In the genomic region with DNA sequence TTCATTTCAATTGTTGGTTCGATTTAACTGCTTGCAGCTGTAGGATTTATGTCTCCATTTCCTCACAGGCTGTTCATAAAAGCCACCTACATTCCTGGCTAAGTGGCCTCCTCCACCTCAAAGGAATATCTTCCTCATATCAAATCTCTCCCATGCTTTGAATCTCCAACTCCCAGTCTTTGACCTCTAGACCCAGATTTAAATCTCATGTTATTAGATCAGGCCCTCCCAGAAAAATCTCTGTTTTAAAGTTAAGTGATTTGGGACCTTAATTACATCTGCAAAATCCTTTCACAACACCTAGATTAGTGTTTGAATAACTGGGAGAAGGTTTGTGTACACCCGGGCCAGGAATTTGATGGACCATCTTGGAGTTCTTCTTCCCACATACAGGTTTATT, we compare ENCODE assay signal across 27 cellular contexts. TPM values are rescaled to one million over a fixed set of nuclear protein-coding genes. Genes with fewer than 3 reads are reported as not detected.
DNase-seq lines count a peak whose midpoint lies in the region; ATAC-seq, FAIRE-seq and TF ChIP-seq lines count a peak whose summit lies in the region.
"Had no signal": no experiment of that assay in that cellular context is flagged by ENCODE, and none has a peak within 500 bp of the region (broad histone marks: within the 10 kb centered on the region; RNA-seq: fewer than 3 reads in every experiment).

No MANE protein-coding gene starts in this region.

- peak; percentile 23 for FAIRE-seq in GM12878 (lab: Jason Lieb, UNC)
- FAIRE-seq in K562 (lab: Jason Lieb, UNC), result no peak
- FAIRE-seq: A204.1, GM12891, GM19239 had no signal

- TF ChIP-seq EP300 in GM12878 (IDR thresholded peaks at IDR 0.05; ENCODE audit: borderline replicate concordance in 1 of 2, control insufficient read depth in 1 of 2, low read depth in 2 of 2, low read length in 2 of 2) (no peak), K562 (IDR thresholded peaks at IDR 0.05; ENCODE audit: low read length) (no peak)

- H3K4me3 ChIP-seq in GM12878, result no peak overlapping the region
- H3K4me3 ChIP-seq in K562, result no peak overlapping the region
- H3K4me3 ChIP-seq: BLaER1 had no signal

- no peaks in the 10 kb centered on the region for H3K79me2 ChIP-seq in GM12878 (ENCODE audit: control insufficient read depth, insufficient read depth, low read length)
- no peaks in the 10 kb centered on the region for H3K79me2 ChIP-seq in K562 (ENCODE audit: control insufficient read depth, insufficient read depth, low read length)

- TF ChIP-seq POLR2A in GM12878 (IDR thresholded peaks at IDR 0.05; ENCODE audit: low read depth, low read length) (no peak), K562 (conservative IDR thresholded peaks at IDR 0.05) (no peak)

- ATAC-seq in GM12878, result no peak
- ATAC-seq in K562, result no peak

- H3K27me3 Mint-ChIP-seq in MCF 10A (ENCODE audit: insufficient read depth, unreplicated experiment), result no peaks in the 10 kb centered on the region

- no peak overlapping the region for H2AFZ ChIP-seq in GM12878 (ENCODE audit: control insufficient read depth, low read depth, low read length)
- H2AFZ ChIP-seq in K562 (ENCODE audit: low read depth, low read length), result no peak overlapping the region

- in situ Hi-C loops in GM12878 (cut with MboI) (no loop called here), K562 (cut with MboI) (no loop called here)

- peaks cover 8% of the 10 kb centered on the region for H3K9me3 Mint-ChIP-seq in MCF 10A (ENCODE audit: unreplicated experiment)
- H3K9me3 Mint-ChIP-seq: CD4-positive, alpha-beta memory T cell; CD8-positive, alpha-beta memory T cell had no signal

- H3K27ac ChIP-seq in GM12878 (ENCODE audit: control insufficient read depth, insufficient read depth), result no peak overlapping the region
- H3K27ac ChIP-seq in K562 (ENCODE audit: extremely low read depth, low read depth, low read length), result no peak overlapping the region
- H3K27ac ChIP-seq: BLaER1 had no signal

- DNase-seq in GM12878 (ENCODE audit: low read depth, low spot score) (no peak), K562 (ENCODE audit: extremely low read depth in 1 of 4, low spot score in 3 of 4) (no peak), NCI-H2171 (lab: John Stamatoyannopoulos, UW) (no peak), MCF 10A (ENCODE audit: unreplicated experiment) (no peak)
- DNase-seq: 8988T; ACHN; BE2C; C1 segment of cervical spinal cord; CD4-positive, alpha-beta memory T cell; CD4-positive, CD25-positive, alpha-beta regulatory T cell; CD8-positive, alpha-beta memory T cell; COR-L47; DMS 273 treated with DMSO at 0.1 percent for 48 hours; DMS153; DMS53; DMS79; DND-41; EL; GDM1 had no signal

- no peaks in the 10 kb centered on the region for H3K36me3 Mint-ChIP-seq in MCF 10A (ENCODE audit: insufficient read depth, unreplicated experiment)
- H3K36me3 Mint-ChIP-seq: CD14-positive monocyte; CD4-positive, alpha-beta memory T cell had no signal

- no peaks in the 10 kb centered on the region for H3K9me1 ChIP-seq in K562 (ENCODE audit: control insufficient read depth, insufficient read depth, low read length)

- H3K27ac Mint-ChIP-seq in MCF 10A (ENCODE audit: low read depth, unreplicated experiment), result no peak overlapping the region
- H3K27ac Mint-ChIP-seq: CD4-positive, alpha-beta memory T cell had no signal

- POLR2A ChIA-PET in GM12878 (lab: Charles Lee) (no interaction called here), K562 (lab: Yijun Ruan, JAX) (interaction anchor here (0.7 kb wide), 2 partner anchors 27 to 244 kb away, joined by 3 read pairs; no protein-coding TSS in a partner anchor), MCF 10A (lab: Yijun Ruan, JAX) (interaction anchor here (0.7 kb wide), 1 partner anchor 131 kb away, joined by 3 read pairs; no protein-coding TSS in a partner anchor)

- H3K27me3 ChIP-seq in GM12878 (replicated peaks in 1 of 2; ENCODE audit: control insufficient read depth in 2 of 2, insufficient read depth in 2 of 2, low read length in 1 of 2) (no peaks in the 10 kb centered on the region), K562 (ENCODE audit: control insufficient read depth in 2 of 2, insufficient read depth in 2 of 2, low read length in 2 of 2) (no peaks in the 10 kb centered on the region)
- H3K27me3 ChIP-seq: BLaER1 had no signal

- RAD21 ChIA-PET in GM12878 (lab: Charles Lee; ENCODE audit: unreplicated experiment), result interaction anchor here (0.9 to 1.3 kb wide), 2 partner anchors 47 to 106 kb away, joined by 3 to 4 read pairs; a partner anchor contains a TSS

- 20% methylated on average over 2 of the region's 2 CpGs for WGBS in GM12878 (ENCODE audit: insufficient coverage, insufficient replicate concordance, low lambda C conversion rate, missing lambda C conversion rate)
- WGBS in K562 (ENCODE audit: insufficient coverage, low coverage, missing lambda C conversion rate), result 16% methylated on average over 2 of the region's 2 CpGs

- CTCF ChIA-PET in GM12878 (lab: Yijun Ruan, JAX), result interaction anchor here (1.3 to 9.0 kb wide), 4 partner anchors 15 to 104 kb away, joined by 3 to 121 read pairs (median 65); a partner anchor contains a TSS
- CTCF ChIA-PET in K562 (lab: Yijun Ruan, JAX; ENCODE audit: low intra/inter-chr PET ratio), result interaction anchor here (1.8 kb wide), 1 partner anchor 22 kb away, joined by 5 read pairs; no protein-coding TSS in a partner anchor
- CTCF ChIA-PET in MCF 10A (lab: Yijun Ruan, JAX), result interaction anchor here (0.6 to 2.0 kb wide), 5 partner anchors 23 to 88 kb away, joined by 3 to 7 read pairs (median 3); no protein-coding TSS in a partner anchor

- H4K20me1 ChIP-seq in GM12878 (ENCODE audit: control insufficient read depth, insufficient read depth) (no peaks in the 10 kb centered on the region), K562 (replicated peaks; ENCODE audit: control insufficient read depth, insufficient read depth, low read length) (no peaks in the 10 kb centered on the region)
- H4K20me1 ChIP-seq: BLaER1 had no signal

- SMC1A ChIA-PET in GM12878 (lab: Charles Lee; ENCODE audit: uncharacterized antibody, unreplicated experiment), result interaction anchor here (1.4 to 4.7 kb wide), 2 partner anchors 88 to 102 kb away, joined by 5 to 30 read pairs; a partner anchor contains a TSS

- peaks cover 5% of the 10 kb centered on the region for H3K4me1 Mint-ChIP-seq in MCF 10A (ENCODE audit: insufficient read depth, unreplicated experiment)

- TF ChIP-seq RAD21 in GM12878 (IDR thresholded peaks at IDR 0.05; ENCODE audit: insufficient read depth, low read depth, low read length) (no peak), K562 (CRISPR knock-in tag; conservative IDR thresholded peaks at IDR 0.05 in 1 of 2, IDR thresholded peaks at IDR 0.05 in 1 of 2) (no peak)

- H3K9ac ChIP-seq in GM12878 (ENCODE audit: control insufficient read depth, insufficient read depth, low read length) (no peak overlapping the region), K562 (ENCODE audit: insufficient read depth in 1 of 2, low read depth in 2 of 2, low read length in 2 of 2) (no peak overlapping the region)
- H3K9ac ChIP-seq: BLaER1 had no signal

- TF ChIP-seq CTCF in GM12878 (IDR thresholded peaks at IDR 0.05 in 2 of 3, conservative IDR thresholded peaks at IDR 0.05 in 1 of 3; ENCODE audit: control insufficient read depth in 2 of 3, extremely low read depth in 1 of 3, insufficient read depth in 1 of 3, low read depth in 3 of 3, low read length in 3 of 3) (no peak), K562 (IDR thresholded peaks at IDR 0.05 in 2 of 3, conservative IDR thresholded peaks at IDR 0.05 in 1 of 3; ENCODE audit: insufficient read depth in 2 of 3, low read depth in 1 of 3, low read length in 3 of 3) (no peak), MCF 10A (IDR thresholded peaks at IDR 0.05; ENCODE audit: unreplicated experiment) (no peak)

- H3K4me2 ChIP-seq in GM12878 (ENCODE audit: control insufficient read depth, insufficient read depth) (no peak overlapping the region), K562 (ENCODE audit: insufficient read depth, low read length) (no peak overlapping the region)
- H3K4me2 ChIP-seq: BLaER1 had no signal

- H3K4me3 Mint-ChIP-seq in MCF 10A (ENCODE audit: unreplicated experiment), result no peak overlapping the region
- H3K4me3 Mint-ChIP-seq: CD14-positive monocyte; CD4-positive, alpha-beta memory T cell; CD4-positive, CD25-positive, alpha-beta regulatory T cell; CD8-positive, alpha-beta memory T cell had no signal

- BruUV-seq in GM12878 (replicated peaks; lab: Mats Ljungman, UMichigan) (no TSS peak), K562 (replicated peaks; lab: Mats Ljungman, UMichigan) (no TSS peak), MCF 10A (replicated peaks; lab: Mats Ljungman, UMichigan) (no TSS peak)

- H3K9me3 ChIP-seq in GM12878 (replicated peaks; ENCODE audit: control insufficient read depth, insufficient read depth, low read length) (no peaks in the 10 kb centered on the region), K562 (replicated peaks; ENCODE audit: control insufficient read depth, insufficient read depth, low read depth, low read length) (no peaks in the 10 kb centered on the region)
- H3K9me3 ChIP-seq: BE2C, BLaER1 had no signal

- H3K36me3 ChIP-seq in GM12878 (ENCODE audit: control insufficient read depth in 2 of 2, insufficient read depth in 2 of 2, low read length in 1 of 2), result no peaks in the 10 kb centered on the region
- no peaks in the 10 kb centered on the region for H3K36me3 ChIP-seq in K562 (ENCODE audit: control insufficient read depth, insufficient read depth, low read length)
- H3K36me3 ChIP-seq: BE2C had no signal

- peaks cover 11% of the 10 kb centered on the region for H3K4me1 ChIP-seq in GM12878 (ENCODE audit: control insufficient read depth, insufficient read depth, low read length)
- peaks cover 14 to 17% of the 10 kb centered on the region in 2 experiments for H3K4me1 ChIP-seq in K562 (replicated peaks in 1 of 2; ENCODE audit: control insufficient read depth in 2 of 2, insufficient read depth in 2 of 2, low read length in 2 of 2)
- H3K4me1 ChIP-seq: BE2C had no signal

- intact Hi-C loops in GM12878 (cut with micrococcal nuclease; ENCODE audit: unreplicated experiment) (no loop called here), K562 (cut with micrococcal nuclease) (loop anchor here (10.0 kb wide), 1 partner anchor 87 kb away; a partner anchor contains a TSS), MCF 10A (cut with micrococcal nuclease) (no loop called here)

RNA-seq across cellular contexts. Expression of a gene that starts 33.9 kb away (rescaled TPM):
- 81.0 and 93.1 TPM in 2 replicates for total RNA-seq in GM12878 (2013; cell fraction: nucleolus; rRNA removed)
- total RNA-seq in GM12878 (2014; rRNA removed) (53.8 and 56.5 TPM in 2 replicates), GM12878 (2014; rRNA removed; fragmentation: Illumina TruSeq; extraction: Trizol) (53.4 and 55.5 TPM in 2 replicates), GM12878 (2021) (46.2 and 49.5 TPM in 2 replicates), K562 (2014; rRNA removed) (35.0 and 37.1 TPM in 2 replicates), K562 (2014; rRNA removed; fragmentation: Illumina TruSeq; extraction: Trizol) (49.4 and 50.7 TPM in 2 replicates), K562 (2015; rRNA removed; fragmentation: Illumina TruSeq; extraction: Trizol) (47.5 and 52.5 TPM in 2 replicates), K562 (2021) (43.2 and 46.7 TPM in 2 replicates), MCF 10A (2022) (8.8 and 10.3 TPM in 2 replicates)
- 11.7 TPM for polyA plus RNA-seq in GM12878 (2011; ENCODE audit: low read depth)
- polyA plus RNA-seq in GM12878 (2011; rRNA removed) (75.3 and 93.0 TPM in 2 replicates), GM12878 (2014; fragmentation: Illumina TruSeq; extraction: Trizol) (121 and 146 TPM in 2 replicates), GM12878 (2014; fragmentation: Nextera tagmentation; extraction: Ambion mirVana) (1 to 10 TPM; 4.2 to 8.7 TPM), GM12878 (2014; rRNA removed) (55.8 and 56.3 TPM in 2 replicates), GM12878 (2016; fragmentation: Nextera tagmentation; extraction: Ambion mirVana) (100 to 1,000 TPM; 112 to 115 TPM), K562 (2011; rRNA removed) (114 and 134 TPM in 2 replicates), K562 (2014; fragmentation: Illumina TruSeq; extraction: Trizol) (92.7 and 113 TPM in 2 replicates), K562 (2014; fragmentation: Nextera tagmentation; extraction: Ambion mirVana) (1 to 10 TPM; 2.7 to 5.6 TPM), K562 (2014; rRNA removed) (44.4 and 52.8 TPM in 2 replicates)
- 76.4 and 81.2 TPM in 2 replicates for polyA plus RNA-seq in GM12878 (2011; cell fraction: cytosol; rRNA removed)
- polyA plus RNA-seq in GM12878 (2011; cell fraction: nucleus; rRNA removed), result 87.8 and 107 TPM in 2 replicates
- polyA plus RNA-seq in GM12878 (2012), result 22.4 and 27.2 TPM in 2 replicates
- 89.5 and 104 TPM in 2 replicates for polyA minus RNA-seq in GM12878 (2011; rRNA and poly(A)+ RNA removed)
- polyA minus RNA-seq in GM12878 (2011; cell fraction: cytosol; rRNA and poly(A)+ RNA removed), result 20.0 and 23.6 TPM in 2 replicates
- polyA minus RNA-seq in GM12878 (2011; cell fraction: nucleus; rRNA and poly(A)+ RNA removed), result 37.4 and 51.2 TPM in 2 replicates
- total RNA-seq in K562 (2011; cell fraction: chromatin; rRNA removed; ENCODE audit: low replicate concordance), result 265 and 326 TPM in 2 replicates
- total RNA-seq in K562 (2011; cell fraction: nucleolus; rRNA removed), result 95.2 and 116 TPM in 2 replicates
- 147 and 156 TPM in 2 replicates for total RNA-seq in K562 (2011; cell fraction: nucleoplasm; rRNA removed)
- polyA plus RNA-seq in K562 (2011; cell fraction: cytosol; rRNA removed), result 93.4 and 98.1 TPM in 2 replicates
- 150 and 166 TPM in 2 replicates for polyA plus RNA-seq in K562 (2011; cell fraction: nucleus; rRNA removed)
- 38.7 and 48.5 TPM in 2 replicates for polyA plus RNA-seq in K562 (2012)
- 120 and 125 TPM in 2 replicates for polyA minus RNA-seq in K562 (2011; rRNA and poly(A)+ RNA removed)
- polyA minus RNA-seq in K562 (2011; cell fraction: cytosol; rRNA and poly(A)+ RNA removed), result 44.7 and 51.1 TPM in 2 replicates
- polyA minus RNA-seq in K562 (2011; cell fraction: nucleus; rRNA and poly(A)+ RNA removed), result 49.7 and 85.1 TPM in 2 replicates

RNA-seq across cellular contexts. Expression of a gene that starts 46.2 kb away (rescaled TPM):
- total RNA-seq in GM12878 (2013; cell fraction: nucleolus; rRNA removed), result 125 and 149 TPM in 2 replicates
- 67.1 and 78.0 TPM in 2 replicates for total RNA-seq in GM12878 (2014; rRNA removed)
- 27.4 and 33.0 TPM in 2 replicates for total RNA-seq in GM12878 (2014; rRNA removed; fragmentation: Illumina TruSeq; extraction: Trizol)
- total RNA-seq in GM12878 (2021), result 167 and 186 TPM in 2 replicates
- 43.2 TPM for polyA plus RNA-seq in GM12878 (2011; ENCODE audit: low read depth)
- polyA plus RNA-seq in GM12878 (2011; rRNA removed), result 24.2 and 68.4 TPM in 2 replicates
- 53.2 and 60.8 TPM in 2 replicates for polyA plus RNA-seq in GM12878 (2011; cell fraction: cytosol; rRNA removed)
- 254 and 282 TPM in 2 replicates for polyA plus RNA-seq in GM12878 (2011; cell fraction: nucleus; rRNA removed)
- 81.0 and 82.7 TPM in 2 replicates for polyA plus RNA-seq in GM12878 (2012)
- 23.6 and 76.6 TPM in 2 replicates for polyA plus RNA-seq in GM12878 (2014; fragmentation: Illumina TruSeq; extraction: Trizol)
- polyA plus RNA-seq in GM12878 (2014; fragmentation: Nextera tagmentation; extraction: Ambion mirVana), result 1 to 10 TPM; 2.2 to 7.9 TPM
- polyA plus RNA-seq in GM12878 (2014; rRNA removed), result 100 and 112 TPM in 2 replicates
- 100 to 1,000 TPM; 103 to 104 TPM for polyA plus RNA-seq in GM12878 (2016; fragmentation: Nextera tagmentation; extraction: Ambion mirVana)
- 51.0 and 81.0 TPM in 2 replicates for polyA minus RNA-seq in GM12878 (2011; rRNA and poly(A)+ RNA removed)
- 38.8 and 42.7 TPM in 2 replicates for polyA minus RNA-seq in GM12878 (2011; cell fraction: cytosol; rRNA and poly(A)+ RNA removed)
- 42.9 and 65.4 TPM in 2 replicates for polyA minus RNA-seq in GM12878 (2011; cell fraction: nucleus; rRNA and poly(A)+ RNA removed)
- total RNA-seq in K562 (2011; cell fraction: chromatin; rRNA removed; ENCODE audit: low replicate concordance), result 216 and 541 TPM in 2 replicates
- total RNA-seq in K562 (2011; cell fraction: nucleolus; rRNA removed), result 238 and 253 TPM in 2 replicates
- total RNA-seq in K562 (2011; cell fraction: nucleoplasm; rRNA removed), result 194 and 215 TPM in 2 replicates
- 112 and 116 TPM in 2 replicates for total RNA-seq in K562 (2014; rRNA removed)
- total RNA-seq in K562 (2014; rRNA removed; fragmentation: Illumina TruSeq; extraction: Trizol), result 21.7 and 24.8 TPM in 2 replicates
- 51.5 and 52.2 TPM in 2 replicates for total RNA-seq in K562 (2015; rRNA removed; fragmentation: Illumina TruSeq; extraction: Trizol)
- 195 and 199 TPM in 2 replicates for total RNA-seq in K562 (2021)
- polyA plus RNA-seq in K562 (2011; rRNA removed), result 61.6 and 138 TPM in 2 replicates
- polyA plus RNA-seq in K562 (2011; cell fraction: cytosol; rRNA removed), result 70.1 and 167 TPM in 2 replicates
- 212 and 301 TPM in 2 replicates for polyA plus RNA-seq in K562 (2011; cell fraction: nucleus; rRNA removed)
- polyA plus RNA-seq in K562 (2012), result 106 and 148 TPM in 2 replicates
- polyA plus RNA-seq in K562 (2014; fragmentation: Illumina TruSeq; extraction: Trizol), result 143 and 183 TPM in 2 replicates
- 1 to 10 TPM; 3.5 to 6.0 TPM for polyA plus RNA-seq in K562 (2014; fragmentation: Nextera tagmentation; extraction: Ambion mirVana)
- 112 and 133 TPM in 2 replicates for polyA plus RNA-seq in K562 (2014; rRNA removed)
- 53.1 and 54.9 TPM in 2 replicates for polyA minus RNA-seq in K562 (2011; rRNA and poly(A)+ RNA removed)
- 100 and 118 TPM in 2 replicates for polyA minus RNA-seq in K562 (2011; cell fraction: cytosol; rRNA and poly(A)+ RNA removed)
- 61.7 and 93.0 TPM in 2 replicates for polyA minus RNA-seq in K562 (2011; cell fraction: nucleus; rRNA and poly(A)+ RNA removed)
- 111 and 117 TPM in 2 replicates for total RNA-seq in MCF 10A (2022)

RNA-seq across cellular contexts. Expression of a gene that starts 57.8 kb away (rescaled TPM):
- total RNA-seq in GM12878 (2013; cell fraction: nucleolus; rRNA removed), result not detected in 2 replicates
- total RNA-seq in GM12878 (2014; rRNA removed) (not detected in 2 replicates), GM12878 (2014; rRNA removed; fragmentation: Illumina TruSeq; extraction: Trizol) (not detected in 2 replicates), GM12878 (2021) (not detected in 2 replicates), K562 (2014; rRNA removed) (11.2 and 11.3 TPM in 2 replicates), K562 (2014; rRNA removed; fragmentation: Illumina TruSeq; extraction: Trizol) (5.8 and 6.1 TPM in 2 replicates), K562 (2015; rRNA removed; fragmentation: Illumina TruSeq; extraction: Trizol) (6.6 and 7.3 TPM in 2 replicates), K562 (2021) (15.1 and 15.9 TPM in 2 replicates), MCF 10A (2022) (not detected in 2 replicates)
- not detected for polyA plus RNA-seq in GM12878 (2011; ENCODE audit: low read depth)
- polyA plus RNA-seq in GM12878 (2011; rRNA removed) (not detected in 2 replicates), GM12878 (2014; fragmentation: Illumina TruSeq; extraction: Trizol) (not detected in 2 replicates), GM12878 (2014; fragmentation: Nextera tagmentation; extraction: Ambion mirVana) (not detected), GM12878 (2014; rRNA removed) (not detected in 2 replicates), GM12878 (2016; fragmentation: Nextera tagmentation; extraction: Ambion mirVana) (not detected), K562 (2011; rRNA removed) (4.8 and 11.7 TPM in 2 replicates), K562 (2014; fragmentation: Illumina TruSeq; extraction: Trizol) (18.5 and 18.8 TPM in 2 replicates), K562 (2014; fragmentation: Nextera tagmentation; extraction: Ambion mirVana) (1 to 10 TPM; 4.4 to 9.2 TPM), K562 (2014; rRNA removed) (14.0 and 15.6 TPM in 2 replicates)
- polyA plus RNA-seq in GM12878 (2011; cell fraction: cytosol; rRNA removed), result not detected in 2 replicates
- not detected in 2 replicates for polyA plus RNA-seq in GM12878 (2011; cell fraction: nucleus; rRNA removed)
- not detected in 2 replicates for polyA plus RNA-seq in GM12878 (2012)
- not detected in 2 replicates for polyA minus RNA-seq in GM12878 (2011; rRNA and poly(A)+ RNA removed)
- polyA minus RNA-seq in GM12878 (2011; cell fraction: cytosol; rRNA and poly(A)+ RNA removed), result not detected in 2 replicates
- not detected in 2 replicates for polyA minus RNA-seq in GM12878 (2011; cell fraction: nucleus; rRNA and poly(A)+ RNA removed)
- total RNA-seq in K562 (2011; cell fraction: chromatin; rRNA removed; ENCODE audit: low replicate concordance), result 3.3 and 7.2 TPM in 2 replicates
- 10.7 and 13.8 TPM in 2 replicates for total RNA-seq in K562 (2011; cell fraction: nucleolus; rRNA removed)
- total RNA-seq in K562 (2011; cell fraction: nucleoplasm; rRNA removed), result 7.4 and 10.0 TPM in 2 replicates
- 10.3 and 15.8 TPM in 2 replicates for polyA plus RNA-seq in K562 (2011; cell fraction: cytosol; rRNA removed)
- 26.3 and 27.0 TPM in 2 replicates for polyA plus RNA-seq in K562 (2011; cell fraction: nucleus; rRNA removed)
- 16.9 and 34.8 TPM in 2 replicates for polyA plus RNA-seq in K562 (2012)
- polyA minus RNA-seq in K562 (2011; rRNA and poly(A)+ RNA removed), result 2.2 and 2.3 TPM in 2 replicates
- polyA minus RNA-seq in K562 (2011; cell fraction: cytosol; rRNA and poly(A)+ RNA removed), result 4.1 and 5.1 TPM in 2 replicates
- polyA minus RNA-seq in K562 (2011; cell fraction: nucleus; rRNA and poly(A)+ RNA removed), result 2.0 and 3.9 TPM in 2 replicates
- total RNA-seq: A673; CD4-positive, alpha-beta memory T cell; CD4-positive, CD25-positive, alpha-beta regulatory T cell; CD8-positive, alpha-beta memory T cell; Daoy had no signal
- polyA plus RNA-seq: AG04450; CD4-positive, alpha-beta memory T cell; CD4-positive, CD25-positive, alpha-beta regulatory T cell; CD8-positive, alpha-beta memory T cell had no signal
